In the genomic region with DNA sequence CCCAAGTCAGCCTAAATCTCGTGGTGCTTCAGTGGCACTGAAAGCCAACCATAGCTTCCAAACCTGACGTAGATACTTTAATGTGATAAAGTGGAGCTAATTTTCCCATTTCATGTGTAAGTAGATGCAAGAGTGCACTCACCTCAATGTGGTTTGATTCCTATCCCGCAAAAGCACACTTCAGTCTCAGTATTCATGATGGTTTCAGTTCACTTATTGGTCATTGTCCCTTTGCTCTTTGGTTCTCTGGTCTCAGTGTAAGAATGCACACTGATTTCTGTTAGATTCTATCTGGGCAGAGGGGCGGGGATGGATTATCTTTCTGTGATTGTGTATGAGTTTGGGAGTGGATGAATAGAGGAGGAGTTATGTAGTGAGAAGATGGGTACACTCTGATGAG, we compare ENCODE assay signal across 17 cellular contexts.
DNase-seq lines count a peak whose midpoint lies in the region; ATAC-seq and FAIRE-seq lines count a peak whose summit lies in the region.
"Had no signal": no experiment of that assay in that cellular context is flagged by ENCODE, and none has a peak within 500 bp of the region (broad histone marks: within the 10 kb centered on the region; RNA-seq: fewer than 3 reads in every experiment).

No MANE protein-coding gene starts in this region.

- no peak for FAIRE-seq in frontal cortex (lab: Jason Lieb, UNC)
- FAIRE-seq: bronchial epithelial cell had no signal

- DNase-seq in activated CD4-positive, alpha-beta memory T cell treated with anti-CD3 and anti-CD28 coated beads for 36 hours: peak; percentile 26
- DNase-seq in activated CD4-positive, alpha-beta memory T cell treated with anti-CD3 and anti-CD28 coated beads, Interleukin-2, amount 10 ng/mL, durations not matched to agents 7 days and 5 days: no peak
- DNase-seq in stimulated activated effector memory CD8-positive, alpha-beta T cell treated with anti-CD3 and anti-CD28 coated beads, Interleukin-12 subunit alpha, Interleukin-12 subunit beta, amount 100 ng/mL, for 72 hours (ENCODE audit: low spot score in 2 of 2): no peak
- no peak for DNase-seq in H4 (ENCODE audit: low spot score)
- no peak for DNase-seq in iPS-NIHi7 (ENCODE audit: extremely low spot score)
- no peak for DNase-seq in frontal cortex (ENCODE audit: low spot score in 2 of 2)
- DNase-seq: activated CD4-positive, alpha-beta T cell treated with anti-CD3 and anti-CD28 coated beads, Interleukin-2, amount 50 U/mL, for 4 hours; activated naive CD4-positive, alpha-beta T cell; COR-L47; foreskin melanocyte; immature natural killer cell; NCI-H2029; NCI-H526 treated with DMSO at 0.1 percent for 48 hours; occipital lobe had no signal

- CTCF ChIA-PET in activated CD4-positive, alpha-beta memory T cell treated with anti-CD3 and anti-CD28 coated beads for 36 hours (lab: Charles Lee): interaction anchor here (1.2 kb wide), 2 partner anchors 11 to 98 kb away, joined by 3 read pairs; no protein-coding TSS in a partner anchor
- CTCF ChIA-PET in activated CD4-positive, alpha-beta memory T cell treated with anti-CD3 and anti-CD28 coated beads, Interleukin-2, amount 10 ng/mL, durations not matched to agents 7 days and 5 days (lab: Charles Lee): no interaction called here

- intact Hi-C loops in activated CD4-positive, alpha-beta memory T cell treated with anti-CD3 and anti-CD28 coated beads for 36 hours (cut with micrococcal nuclease): loop anchor here (1.0 kb wide), 1 partner anchor 10 kb away; no protein-coding TSS in a partner anchor

- ATAC-seq in GM21447 (IDR thresholded peaks at IDR 0.05; ENCODE audit: unreplicated experiment): peak; percentile 55
- ATAC-seq in stimulated activated effector memory CD8-positive, alpha-beta T cell treated with anti-CD3 and anti-CD28 coated beads, Interleukin-12 subunit alpha, Interleukin-12 subunit beta, amount 100 ng/mL, for 72 hours: peak; percentile 85

- H3K36me3 Mint-ChIP-seq in activated CD4-positive, alpha-beta memory T cell treated with anti-CD3 and anti-CD28 coated beads for 36 hours: no peaks in the 10 kb centered on the region
- H3K36me3 Mint-ChIP-seq in activated CD4-positive, alpha-beta memory T cell treated with anti-CD3 and anti-CD28 coated beads, Interleukin-2, amount 10 ng/mL, durations not matched to agents 7 days and 5 days (ENCODE audit: low read depth): no peaks in the 10 kb centered on the region
- H3K36me3 Mint-ChIP-seq in IgD-negative memory B cell: peaks cover 2% of the 10 kb centered on the region
- H3K36me3 Mint-ChIP-seq in stimulated activated effector memory CD8-positive, alpha-beta T cell treated with anti-CD3 and anti-CD28 coated beads, Interleukin-12 subunit alpha, Interleukin-12 subunit beta, amount 100 ng/mL, for 72 hours: no peaks in the 10 kb centered on the region
- H3K36me3 Mint-ChIP-seq: immature natural killer cell had no signal

- H3K4me3 Mint-ChIP-seq in activated CD4-positive, alpha-beta memory T cell treated with anti-CD3 and anti-CD28 coated beads for 36 hours: no peak overlapping the region
- H3K4me3 Mint-ChIP-seq in activated CD4-positive, alpha-beta memory T cell treated with anti-CD3 and anti-CD28 coated beads, Interleukin-2, amount 10 ng/mL, durations not matched to agents 7 days and 5 days: no peak overlapping the region
- H3K4me3 Mint-ChIP-seq in IgD-negative memory B cell: peak overlapping the region in 3 of 4 donors; percentile 26 to 79 (median 44)
- H3K4me3 Mint-ChIP-seq in stimulated activated effector memory CD8-positive, alpha-beta T cell treated with anti-CD3 and anti-CD28 coated beads, Interleukin-12 subunit alpha, Interleukin-12 subunit beta, amount 100 ng/mL, for 72 hours: no peak overlapping the region

- POLR2A ChIA-PET in activated CD4-positive, alpha-beta memory T cell treated with anti-CD3 and anti-CD28 coated beads for 36 hours (lab: Charles Lee): interaction anchor here (0.7 to 2.0 kb wide), 3 partner anchors 10 to 189 kb away, joined by 3 to 14 read pairs (median 5); no protein-coding TSS in a partner anchor
- POLR2A ChIA-PET in activated CD4-positive, alpha-beta memory T cell treated with anti-CD3 and anti-CD28 coated beads, Interleukin-2, amount 10 ng/mL, durations not matched to agents 7 days and 5 days (lab: Charles Lee): interaction anchor here (0.8 to 2.4 kb wide), 2 partner anchors 10 to 275 kb away, joined by 3 to 9 read pairs; no protein-coding TSS in a partner anchor

- H3K27ac Mint-ChIP-seq in activated CD4-positive, alpha-beta memory T cell treated with anti-CD3 and anti-CD28 coated beads for 36 hours: no peak overlapping the region
- H3K27ac Mint-ChIP-seq in activated CD4-positive, alpha-beta memory T cell treated with anti-CD3 and anti-CD28 coated beads, Interleukin-2, amount 10 ng/mL, durations not matched to agents 7 days and 5 days: no peak overlapping the region
- H3K27ac Mint-ChIP-seq in IgD-negative memory B cell: peak overlapping the region in 1 of 3 donors; percentile 3
- no peak overlapping the region for H3K27ac Mint-ChIP-seq in stimulated activated effector memory CD8-positive, alpha-beta T cell treated with anti-CD3 and anti-CD28 coated beads, Interleukin-12 subunit alpha, Interleukin-12 subunit beta, amount 100 ng/mL, for 72 hours

- H3K9me3 Mint-ChIP-seq in activated CD4-positive, alpha-beta memory T cell treated with anti-CD3 and anti-CD28 coated beads for 36 hours: no peaks in the 10 kb centered on the region
- H3K9me3 Mint-ChIP-seq in activated CD4-positive, alpha-beta memory T cell treated with anti-CD3 and anti-CD28 coated beads, Interleukin-2, amount 10 ng/mL, durations not matched to agents 7 days and 5 days: no peaks in the 10 kb centered on the region
- no peaks in the 10 kb centered on the region for H3K9me3 Mint-ChIP-seq in IgD-negative memory B cell
- no peaks in the 10 kb centered on the region for H3K9me3 Mint-ChIP-seq in stimulated activated effector memory CD8-positive, alpha-beta T cell treated with anti-CD3 and anti-CD28 coated beads, Interleukin-12 subunit alpha, Interleukin-12 subunit beta, amount 100 ng/mL, for 72 hours
- H3K9me3 Mint-ChIP-seq: immature natural killer cell had no signal

- peaks cover 6% of the 10 kb centered on the region for H3K27me3 Mint-ChIP-seq in activated CD4-positive, alpha-beta memory T cell treated with anti-CD3 and anti-CD28 coated beads for 36 hours
- peaks cover 44% of the 10 kb centered on the region for H3K27me3 Mint-ChIP-seq in activated CD4-positive, alpha-beta memory T cell treated with anti-CD3 and anti-CD28 coated beads, Interleukin-2, amount 10 ng/mL, durations not matched to agents 7 days and 5 days
- no peaks in the 10 kb centered on the region for H3K27me3 Mint-ChIP-seq in IgD-negative memory B cell

- H3K4me1 Mint-ChIP-seq in activated CD4-positive, alpha-beta memory T cell treated with anti-CD3 and anti-CD28 coated beads for 36 hours (ENCODE audit: low read depth): peaks cover 47% of the 10 kb centered on the region
- H3K4me1 Mint-ChIP-seq in activated CD4-positive, alpha-beta memory T cell treated with anti-CD3 and anti-CD28 coated beads, Interleukin-2, amount 10 ng/mL, durations not matched to agents 7 days and 5 days: peaks cover 18% of the 10 kb centered on the region
- H3K4me1 Mint-ChIP-seq in IgD-negative memory B cell: peaks cover 22 to 35% (median 27%) of the 10 kb centered on the region in 3 donors
- H3K4me1 Mint-ChIP-seq in stimulated activated effector memory CD8-positive, alpha-beta T cell treated with anti-CD3 and anti-CD28 coated beads, Interleukin-12 subunit alpha, Interleukin-12 subunit beta, amount 100 ng/mL, for 72 hours: peaks cover 66% of the 10 kb centered on the region

Comparison
In these comparisons a context has a peak if more than half of its experiments do, and no peak if none do; other contexts are left out.
1. H3K4me3 Mint-ChIP-seq: peak in IgD-negative memory B cell (3 of 4); none in activated CD4-positive, alpha-beta memory T cell treated with anti-CD3 and anti-CD28 coated beads for 36 hours (single experiment), activated CD4-positive, alpha-beta memory T cell treated with anti-CD3 and anti-CD28 coated beads, Interleukin-2, amount 10 ng/mL, durations not matched to agents 7 days and 5 days (single experiment) and stimulated activated effector memory CD8-positive, alpha-beta T cell treated with anti-CD3 and anti-CD28 coated beads, Interleukin-12 subunit alpha, Interleukin-12 subunit beta, amount 100 ng/mL, for 72 hours (single experiment).